Comparison of ENCODE assay signal across 18 cellular contexts in the genomic region with DNA sequence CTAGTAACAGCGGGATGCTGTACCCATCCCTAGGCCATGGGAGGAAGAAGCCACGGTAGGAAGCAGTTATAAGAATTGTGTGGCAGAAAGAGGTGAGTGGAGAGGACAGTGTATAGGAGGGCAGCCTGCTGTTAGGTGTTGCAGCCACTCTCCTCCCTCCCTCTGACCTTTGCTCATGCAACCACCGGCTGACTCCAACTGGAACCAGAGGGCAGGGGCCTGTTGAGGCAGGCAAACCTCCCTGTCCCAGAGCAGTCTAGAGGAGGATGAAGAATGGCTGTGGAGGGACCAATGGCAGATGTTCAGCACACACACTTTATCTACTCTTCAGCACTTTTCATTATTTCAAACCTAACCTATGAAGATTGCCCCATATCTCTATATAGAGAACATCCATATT. TPM values are rescaled to one million over a fixed set of nuclear protein-coding genes. Genes with fewer than 3 reads are reported as not detected.
A peak's percentile ranks its signal among the peaks of the same experiment; 100 is the strongest.
DNase-seq lines count a peak whose midpoint lies in the region; ATAC-seq, FAIRE-seq and TF ChIP-seq lines count a peak whose summit lies in the region.
"Had no signal": no experiment of that assay in that cellular context is flagged by ENCODE, and none has a peak within 500 bp of the region (broad histone marks: within the 10 kb centered on the region; RNA-seq: fewer than 3 reads in every experiment).

No MANE protein-coding gene starts in this region.

- BruUV-seq in Caco-2 (replicated peaks; lab: Mats Ljungman, UMichigan) = no TSS peak

- H3K4me2 ChIP-seq in A549 = peak overlapping the region; percentile 92; the same call in 2 of the 3 replicates

- H3K36me3 Mint-ChIP-seq in Caco-2 (ENCODE audit: insufficient read depth, unreplicated experiment) = peaks cover 57% of the 10 kb centered on the region
- H3K36me3 Mint-ChIP-seq in activated T-helper 17 cell treated with anti-CD3 and anti-CD28 coated beads, Interleukin-2, amount 50 U/mL, for 72 hours (ENCODE audit: low read depth) = peaks cover 85% of the 10 kb centered on the region

- peaks cover 18% of the 10 kb centered on the region for H3K4me1 Mint-ChIP-seq in Caco-2 (ENCODE audit: low read depth, unreplicated experiment)
- peaks cover 28% of the 10 kb centered on the region for H3K4me1 Mint-ChIP-seq in activated T-helper 17 cell treated with anti-CD3 and anti-CD28 coated beads, Interleukin-2, amount 50 U/mL, for 72 hours

- peak overlapping the region; percentile 95 for H3K4me3 Mint-ChIP-seq in Caco-2 (ENCODE audit: unreplicated experiment)
- H3K4me3 Mint-ChIP-seq in activated T-helper 17 cell treated with anti-CD3 and anti-CD28 coated beads, Interleukin-2, amount 50 U/mL, for 72 hours = peak overlapping the region; percentile 99

- TF ChIP-seq RAD21 in A549 (conservative IDR thresholded peaks at IDR 0.05 in 1 of 2, IDR thresholded peaks at IDR 0.05 in 1 of 2) (no peak), liver (IDR thresholded peaks at IDR 0.05) (peak in 1 of 2 donors; percentile 33)

- peaks cover 2% of the 10 kb centered on the region for H3K9me3 Mint-ChIP-seq in Caco-2 (ENCODE audit: unreplicated experiment)
- H3K9me3 Mint-ChIP-seq in activated T-helper 17 cell treated with anti-CD3 and anti-CD28 coated beads, Interleukin-2, amount 50 U/mL, for 72 hours = no peaks in the 10 kb centered on the region
- H3K9me3 Mint-ChIP-seq: stimulated activated naive B cell treated with anti-CD40 and anti-IgM and Interleukin-4, amounts not matched to agents 10 μg/mL and 1 μg/mL and 100 μg/mL, for 72 hours had no signal

- no peak for TF ChIP-seq POLR2A in A549 (IDR thresholded peaks at IDR 0.05; ENCODE audit: low read length)

- CTCF ChIA-PET in A549 (lab: Yijun Ruan, JAX) (interaction anchor here (0.8 kb wide), 1 partner anchor 95 kb away, joined by 3 read pairs; no protein-coding TSS in a partner anchor), Caco-2 (lab: Charles Lee) (no interaction called here)

- H3K27ac Mint-ChIP-seq in Caco-2 (ENCODE audit: unreplicated experiment) = no peak overlapping the region
- H3K27ac Mint-ChIP-seq in activated T-helper 17 cell treated with anti-CD3 and anti-CD28 coated beads, Interleukin-2, amount 50 U/mL, for 72 hours = peak overlapping the region; percentile 75
- H3K27ac Mint-ChIP-seq: stimulated activated naive B cell treated with anti-CD40 and anti-IgM and Interleukin-4, amounts not matched to agents 10 μg/mL and 1 μg/mL and 100 μg/mL, for 72 hours had no signal

- no peak for ATAC-seq in A549
- no peak for ATAC-seq in activated T-helper 17 cell treated with anti-CD3 and anti-CD28 coated beads, Interleukin-2, amount 50 U/mL, for 72 hours (replicated peaks)
- no peak for ATAC-seq in GM19023 (IDR thresholded peaks at IDR 0.05; ENCODE audit: unreplicated experiment)
- ATAC-seq: HCT116; stimulated activated naive B cell treated with anti-CD40 and anti-IgM and Interleukin-4, amounts not matched to agents 10 μg/mL and 1 μg/mL and 100 μg/mL, for 72 hours had no signal

- DNase-seq in A549 (ENCODE audit: low read depth in 1 of 2, low spot score in 1 of 2) (no peak), Caco-2 (no peak), kidney (no peak), putamen (ENCODE audit: low spot score) (no peak), cortex of kidney (lab: John Stamatoyannopoulos, UW) (no peak)
- DNase-seq: activated CD4-positive, alpha-beta T cell treated with anti-CD3 and anti-CD28 coated beads for 4 hours; amygdala; midbrain; NCI-H2171 treated with DMSO at 0.1 percent for 48 hours; stimulated activated CD4-positive, alpha-beta T cell treated with anti-CD3 and anti-CD28 coated beads, Interleukin-4, amount 100 ng/mL, for 1 hour; stimulated activated naive B cell treated with anti-CD40 and anti-IgM and Interleukin-4, amounts not matched to agents 10 μg/mL and 1 μg/mL and 100 μg/mL, for 72 hours had no signal

- no peaks in the 10 kb centered on the region for H3K9me3 ChIP-seq in A549
- no peaks in the 10 kb centered on the region for H3K9me3 ChIP-seq in Caco-2
- no peaks in the 10 kb centered on the region for H3K9me3 ChIP-seq in liver (ENCODE audit: control insufficient read depth in 4 of 4, low read length in 3 of 4)
- no peaks in the 10 kb centered on the region for H3K9me3 ChIP-seq in kidney (ENCODE audit: control insufficient read depth in 1 of 2, low read length in 2 of 2)

- no peak overlapping the region for H3K9ac ChIP-seq in liver (ENCODE audit: low read depth in 1 of 2, low read length in 2 of 2)
- H3K9ac ChIP-seq in kidney (ENCODE audit: low read length in 2 of 2) = no peak overlapping the region

- intact Hi-C loops in Caco-2 (cut with micrococcal nuclease; ENCODE audit: unreplicated experiment) = no loop called here
- intact Hi-C loops in kidney (cut with DNase I) = no loop called here

- H3K4me3 ChIP-seq in A549 (no peak overlapping the region), Caco-2 (ENCODE audit: low read depth, low read length) (no peak overlapping the region), liver (ENCODE audit: low read depth in 1 of 3, low read length in 3 of 3) (peak overlapping the region in 1 of 3 donors; percentile 24), kidney (ENCODE audit: low read length in 2 of 2) (no peak overlapping the region)

- POLR2A ChIA-PET in A549 (lab: Yijun Ruan, JAX) (no interaction called here), Caco-2 (lab: Charles Lee) (no interaction called here)

- TF ChIP-seq EP300 in A549 (IDR thresholded peaks at IDR 0.05) = no peak

- no peaks in the 10 kb centered on the region for H3K27me3 ChIP-seq in Caco-2 (replicated peaks; ENCODE audit: control insufficient read depth, insufficient read depth, low read length)
- no peaks in the 10 kb centered on the region for H3K27me3 ChIP-seq in liver (ENCODE audit: control insufficient read depth in 4 of 4, insufficient read depth in 4 of 4, low read length in 3 of 4)

- H3K36me3 ChIP-seq in Caco-2 (ENCODE audit: control insufficient read depth, insufficient read depth, low read length) (no peaks in the 10 kb centered on the region; the same call in 1 of the 2 replicates), liver (ENCODE audit: control insufficient read depth in 4 of 4, insufficient read depth in 3 of 4, low read depth in 1 of 4, low read length in 3 of 4) (peaks cover 17 to 43% (median 30%) of the 10 kb centered on the region in 4 donors), kidney (ENCODE audit: control insufficient read depth in 1 of 2, insufficient read depth in 2 of 2, low read length in 2 of 2) (peaks cover 17 to 34% of the 10 kb centered on the region in 2 donors)

- WGBS in A549 (ENCODE audit: missing lambda C conversion rate) = 71% methylated on average over 3 of the region's 3 CpGs
- 47% methylated on average over 3 of the region's 3 CpGs for WGBS in liver

- H3K27ac ChIP-seq in A549 (no peak overlapping the region), liver (ENCODE audit: low read depth in 1 of 2, low read length in 2 of 2) (no peak overlapping the region), kidney (ENCODE audit: low read depth in 2 of 2, low read length in 2 of 2) (no peak overlapping the region)
- H3K27ac ChIP-seq: C4-2B had no signal

- peaks cover 22% of the 10 kb centered on the region; the same call in 2 of the 3 replicates for H3K4me1 ChIP-seq in A549
- H3K4me1 ChIP-seq in Caco-2 = 0 out of 2 replicates have a peak, but pooled peaks cover 9% of the 10 kb centered on the region
- H3K4me1 ChIP-seq in liver (ENCODE audit: control insufficient read depth in 4 of 4, insufficient read depth in 4 of 4, low read length in 3 of 4) = peaks cover 0 to 38% (median 29%) of the 10 kb centered on the region in 4 donors
- peaks cover 8 to 20% of the 10 kb centered on the region in 2 donors for H3K4me1 ChIP-seq in kidney (ENCODE audit: control insufficient read depth in 1 of 2, insufficient read depth in 1 of 2, low read depth in 1 of 2, low read length in 2 of 2)

- FAIRE-seq in A549 (lab: Jason Lieb, UNC) = no peak
- FAIRE-seq in kidney (lab: Jason Lieb, UNC) = no peak
- FAIRE-seq: G401.6 had no signal

- TF ChIP-seq CTCF in A549 (IDR thresholded peaks at IDR 0.05) = no peak
- no peak for TF ChIP-seq CTCF in Caco-2 (IDR thresholded peaks at IDR 0.05; ENCODE audit: insufficient read depth in 1 of 2, low read depth in 1 of 2, low read length in 1 of 2, severe bottlenecking in 1 of 2, unreplicated experiment in 1 of 2)
- no peak for TF ChIP-seq CTCF in liver (IDR thresholded peaks at IDR 0.05; ENCODE audit: low read depth, low read length, missing input control)
- TF ChIP-seq CTCF in kidney (IDR thresholded peaks at IDR 0.05; ENCODE audit: borderline replicate concordance, extremely low read depth, insufficient read depth) = no peak

- no peaks in the 10 kb centered on the region for H3K27me3 Mint-ChIP-seq in Caco-2 (ENCODE audit: insufficient read depth, unreplicated experiment)
- no peaks in the 10 kb centered on the region for H3K27me3 Mint-ChIP-seq in activated T-helper 17 cell treated with anti-CD3 and anti-CD28 coated beads, Interleukin-2, amount 50 U/mL, for 72 hours
- H3K27me3 Mint-ChIP-seq: stimulated activated naive B cell treated with anti-CD40 and anti-IgM and Interleukin-4, amounts not matched to agents 10 μg/mL and 1 μg/mL and 100 μg/mL, for 72 hours had no signal

RNA-seq across cellular contexts. Expression of a gene that starts 2.2 kb away (rescaled TPM):
- 22.7 and 32.7 TPM in 2 replicates for polyA plus RNA-seq in A549 (2011; rRNA removed)
- 10.2 and 11.4 TPM in 2 replicates for polyA plus RNA-seq in A549 (2012; cell fraction: cytosol; rRNA removed)
- 5.7 and 7.7 TPM in 2 replicates for polyA plus RNA-seq in A549 (2012; cell fraction: nucleus; rRNA removed)
- polyA plus RNA-seq in A549 (2017; fragmentation: RNase III; extraction: RNeasy Plus Mini Kit Qiagen cat#74134 plus additional on column Dnase treatment) = 15.7 to 17.9 TPM (median 16.4 TPM) in 3 replicates
- 6.9 and 7.3 TPM in 2 replicates for polyA minus RNA-seq in A549 (2011; rRNA and poly(A)+ RNA removed)
- 17.9 and 18.4 TPM in 2 replicates for total RNA-seq in Caco-2 (2022)
- 10 to 100 TPM; 17.9 to 18.9 TPM for total RNA-seq in activated T-helper 17 cell treated with anti-CD3 and anti-CD28 coated beads, Interleukin-2, amount 50 U/mL, for 72 hours
- total RNA-seq in liver = 10 to 100 TPM in 1 of 2 donors, 1 to 10 TPM in 1; 5.0 to 11.6 TPM
- 1 to 10 TPM; 6.6 to 8.4 TPM for polyA plus RNA-seq in liver
- total RNA-seq in kidney = 16.1 TPM
- polyA plus RNA-seq in kidney (ENCODE audit: insufficient read depth, low read depth, low replicate concordance) = 11.9 TPM

RNA-seq across cellular contexts. Expression of a gene that starts 2.4 kb away (rescaled TPM):
- polyA plus RNA-seq in A549 (2011; rRNA removed) = 37.4 and 41.9 TPM in 2 replicates
- 55.6 and 57.2 TPM in 2 replicates for polyA plus RNA-seq in A549 (2012; cell fraction: cytosol; rRNA removed)
- polyA plus RNA-seq in A549 (2012; cell fraction: nucleus; rRNA removed) = 191 and 225 TPM in 2 replicates
- 72.8 to 85.4 TPM (median 80.6 TPM) in 3 replicates for polyA plus RNA-seq in A549 (2017; fragmentation: RNase III; extraction: RNeasy Plus Mini Kit Qiagen cat#74134 plus additional on column Dnase treatment)
- polyA minus RNA-seq in A549 (2011; rRNA and poly(A)+ RNA removed) = 76.9 and 87.2 TPM in 2 replicates
- total RNA-seq in Caco-2 (2022) = 89.1 and 92.1 TPM in 2 replicates
- 10 to 100 TPM; 96.7 to 99.2 TPM for total RNA-seq in activated T-helper 17 cell treated with anti-CD3 and anti-CD28 coated beads, Interleukin-2, amount 50 U/mL, for 72 hours
- total RNA-seq in liver = 10 to 100 TPM; 27.5 to 40.9 TPM
- 10 to 100 TPM; 13.9 to 17.9 TPM for polyA plus RNA-seq in liver
- 60.9 TPM for total RNA-seq in kidney
- 23.3 TPM for polyA plus RNA-seq in kidney (ENCODE audit: insufficient read depth, low read depth, low replicate concordance)

RNA-seq across cellular contexts. Expression of a gene that starts 28.2 kb away (rescaled TPM):
- polyA plus RNA-seq in A549 (2011; rRNA removed) (not detected in 2 replicates), A549 (2017; fragmentation: RNase III; extraction: RNeasy Plus Mini Kit Qiagen cat#74134 plus additional on column Dnase treatment) (not detected in 3 replicates), liver (1,000 to 10,000 TPM in 1 of 2 donors, 100 to 1,000 TPM in 1; 201 to 1,958 TPM), kidney (ENCODE audit: insufficient read depth, low read depth, low replicate concordance) (6.3 TPM)
- not detected in 2 replicates for polyA plus RNA-seq in A549 (2012; cell fraction: cytosol; rRNA removed)
- polyA plus RNA-seq in A549 (2012; cell fraction: nucleus; rRNA removed) = not detected in 2 replicates
- not detected in 2 replicates for polyA minus RNA-seq in A549 (2011; rRNA and poly(A)+ RNA removed)
- total RNA-seq in Caco-2 (2022) (not detected in 2 replicates), liver (100 to 1,000 TPM in 1 of 2 donors, 10 to 100 TPM in 1; 94.5 to 129 TPM), kidney (0.79 TPM)
- not detected for total RNA-seq in activated T-helper 17 cell treated with anti-CD3 and anti-CD28 coated beads, Interleukin-2, amount 50 U/mL, for 72 hours
- total RNA-seq: renal cortical epithelial cell had no signal

RNA-seq across cellular contexts. Expression of a gene that starts 36.9 kb away (rescaled TPM):
- 0.23 and 0.28 TPM in 2 replicates for polyA plus RNA-seq in A549 (2011; rRNA removed)
- polyA plus RNA-seq in A549 (2012; cell fraction: cytosol; rRNA removed) = not detected in 2 replicates
- 0.15 and 0.22 TPM in 2 replicates for polyA plus RNA-seq in A549 (2012; cell fraction: nucleus; rRNA removed)
- not detected in 3 replicates for polyA plus RNA-seq in A549 (2017; fragmentation: RNase III; extraction: RNeasy Plus Mini Kit Qiagen cat#74134 plus additional on column Dnase treatment)
- 1.3 TPM in 1 of 2 replicates, not detected in the other for polyA minus RNA-seq in A549 (2011; rRNA and poly(A)+ RNA removed)
- total RNA-seq in Caco-2 (2022) = 0.61 and 1.3 TPM in 2 replicates
- not detected for total RNA-seq in activated T-helper 17 cell treated with anti-CD3 and anti-CD28 coated beads, Interleukin-2, amount 50 U/mL, for 72 hours
- over 10,000 TPM; 13,922 to 117,679 TPM for total RNA-seq in liver
- over 10,000 TPM; 42,039 to 64,932 TPM for polyA plus RNA-seq in liver
- total RNA-seq in kidney = 41.4 TPM
- 73.9 TPM for polyA plus RNA-seq in kidney (ENCODE audit: insufficient read depth, low read depth, low replicate concordance)

Comparison
In these comparisons a context has a peak if more than half of its experiments do, and no peak if none do; other contexts are left out.
1. RNA of a gene that starts 28.2 kb away (total RNA-seq): 94.5 to 129 TPM in liver; 0.79 TPM in kidney (single experiment), not detected in Caco-2 and not detected in activated T-helper 17 cell treated with anti-CD3 and anti-CD28 coated beads, Interleukin-2, amount 50 U/mL, for 72 hours; every median in the first group is over 10 times any median in the second.